ENCODE assay signal across 9 cellular contexts in genomic region chr18:62523255-62523588, GRCh38. TPM values are rescaled to one million over a fixed set of nuclear protein-coding genes. Genes with fewer than 3 reads are reported as not detected.
A peak's percentile ranks its signal among the peaks of the same experiment; 100 is the strongest.
DNase-seq lines count a peak whose midpoint lies in the region; ATAC-seq, FAIRE-seq and TF ChIP-seq lines count a peak whose summit lies in the region.
"Had no signal": no experiment of that assay in that cellular context is flagged by ENCODE, and none has a peak within 500 bp of the region (broad histone marks: within the 10 kb centered on the region; RNA-seq: fewer than 3 reads in every experiment).

No MANE protein-coding gene starts in this region.

- H3K9me3 Mint-ChIP-seq in effector memory CD8-positive, alpha-beta T cell: no peaks in the 10 kb centered on the region

- FAIRE-seq in pancreas (lab: Jason Lieb, UNC): no peak

- ATAC-seq in effector memory CD8-positive, alpha-beta T cell (replicated peaks): peak; percentile 42
- no peak for ATAC-seq in pancreas

- intact Hi-C loops in pancreas (cut with DNase I): no loop called here

- DNase-seq in effector memory CD8-positive, alpha-beta T cell: no peak
- DNase-seq in pancreas: no peak
- no peak for DNase-seq in COLO668 (lab: John Stamatoyannopoulos, UW; ENCODE audit: unreplicated experiment)
- no peak for DNase-seq in COR-L47 (lab: John Stamatoyannopoulos, UW)
- no peak for DNase-seq in HCEC 1CT
- DNase-seq in NCI-H1694 (lab: John Stamatoyannopoulos, UW): no peak

- TF ChIP-seq CTCF in C4-2B (conservative IDR thresholded peaks at IDR 0.05) (no peak), pancreas (IDR thresholded peaks at IDR 0.05) (no peak)

- H3K27me3 Mint-ChIP-seq in effector memory CD8-positive, alpha-beta T cell: no peaks in the 10 kb centered on the region

- peaks cover 16 to 30% of the 10 kb centered on the region in 2 donors for H3K4me1 Mint-ChIP-seq in effector memory CD8-positive, alpha-beta T cell (ENCODE audit: low read depth in 2 of 2)

- no peaks in the 10 kb centered on the region for H3K27me3 ChIP-seq in pancreas
- H3K27me3 ChIP-seq: foreskin keratinocyte had no signal

- H3K9me3 ChIP-seq in KOPT-K1 (ENCODE audit: insufficient read depth, low read length, poor library complexity, severe bottlenecking): no peaks in the 10 kb centered on the region
- no peaks in the 10 kb centered on the region for H3K9me3 ChIP-seq in pancreas

- no peaks in the 10 kb centered on the region for H3K36me3 ChIP-seq in KOPT-K1 (ENCODE audit: insufficient read depth, low read length)
- H3K36me3 ChIP-seq in pancreas: no peaks in the 10 kb centered on the region

- peaks cover 16 to 26% (median 19%) of the 10 kb centered on the region in 3 donors for H3K4me1 ChIP-seq in pancreas

- H3K4me3 ChIP-seq in pancreas: peak overlapping the region in 3 of 4 donors; percentile 90 to 98 (median 90)

- H3K27ac ChIP-seq in C4-2B (peak overlapping the region; percentile 99), KOPT-K1 (ENCODE audit: low read depth, low read length, poor library complexity, severe bottlenecking) (peak overlapping the region; percentile 67), pancreas (peak overlapping the region; percentile 95 to 98 (median 97))

- 0 to 2% methylated on average over 12 to 62 of the region's 62 CpGs for WGBS in pancreas, 2 donors

- H3K4me3 Mint-ChIP-seq in effector memory CD8-positive, alpha-beta T cell: peak overlapping the region; percentile 93 to 98

- peaks cover 28% of the 10 kb centered on the region for H3K36me3 Mint-ChIP-seq in effector memory CD8-positive, alpha-beta T cell (ENCODE audit: insufficient read depth)

- peak overlapping the region; percentile 74 to 84 for H3K27ac Mint-ChIP-seq in effector memory CD8-positive, alpha-beta T cell

RNA-seq across cellular contexts. Expression of gene ZCCHC2, which starts 0.4 kb away (rescaled TPM):
- total RNA-seq in pancreas: 10 to 100 TPM in 1 of 6 donors, 1 to 10 TPM in 5; 7.4 to 14.2 (median 8.3) TPM
- polyA plus RNA-seq in pancreas: 1 to 10 TPM; 4.1 to 6.0 TPM
